In genomic region chr2:72973566-72974435, GRCh38 we compare ENCODE assay signal across 8 cellular contexts. TPM values are rescaled to one million over a fixed set of nuclear protein-coding genes. Genes with fewer than 3 reads are reported as not detected.
A peak's percentile ranks its signal among the peaks of the same experiment; 100 is the strongest.
DNase-seq lines count a peak whose midpoint lies in the region; ATAC-seq and TF ChIP-seq lines count a peak whose summit lies in the region.

No MANE protein-coding gene starts in this region.

- H3K4me1 ChIP-seq in OCI-LY7 (ENCODE audit: insufficient read depth, low read length, poor library complexity, severe bottlenecking): no peaks in the 10 kb centered on the region

- H3K9me2 ChIP-seq in OCI-LY7 (ENCODE audit: insufficient read depth, low read length): no peaks in the 10 kb centered on the region

- intact Hi-C loops in OCI-LY7 (cut with micrococcal nuclease; ENCODE audit: unreplicated experiment) (loop anchor here (1.0 kb wide), 1 partner anchor 82 kb away; no protein-coding TSS in a partner anchor), left cardiac atrium (cut with DNase I) (loop anchor here in 1 of 2 donors (5.0 kb wide), 1 partner anchor 82 kb away; no protein-coding TSS in a partner anchor)

- POLR2A ChIA-PET in OCI-LY7 (lab: Charles Lee): interaction anchor here (0.7 kb wide), 1 partner anchor 82 kb away, joined by 5 read pairs; no protein-coding TSS in a partner anchor

- no peaks in the 10 kb centered on the region for H3K9me3 Mint-ChIP-seq in activated naive CD4-positive, alpha-beta T cell treated with anti-CD3 and anti-CD28 coated beads, Interleukin-2, amount 50 U/mL, for 72 hours

- TF ChIP-seq CTCF in OCI-LY7 (conservative IDR thresholded peaks at IDR 0.05; ENCODE audit: low read length): peak; percentile 87

- H3K36me3 ChIP-seq in OCI-LY7 (ENCODE audit: insufficient read depth, low read length): no peaks in the 10 kb centered on the region

- H4K20me1 ChIP-seq in OCI-LY7 (ENCODE audit: insufficient read depth, low read length): no peaks in the 10 kb centered on the region

- CTCF ChIA-PET in OCI-LY7 (lab: Charles Lee; ENCODE audit: unreplicated experiment): interaction anchor here (0.5 to 0.8 kb wide), 2 partner anchors 13 to 42 kb away, joined by 3 read pairs; no protein-coding TSS in a partner anchor

- peak; percentile 75 for DNase-seq in DMS53 (lab: John Stamatoyannopoulos, UW)
- DNase-seq in HT-29 (ENCODE audit: low spot score): peak; percentile 77
- peak; percentile 75 for DNase-seq in OCI-LY7 (ENCODE audit: low spot score)
- DNase-seq in activated naive CD4-positive, alpha-beta T cell treated with anti-CD3 and anti-CD28 coated beads, Interleukin-2, amount 50 U/mL, for 72 hours (ENCODE audit: low spot score in 2 of 2): peak in 1 of 2 donors; percentile 45
- no peak for DNase-seq in left cardiac atrium
- peak; percentile 20 for DNase-seq in smooth muscle cell of the brain vasculature (ENCODE audit: low read depth, low spot score)
- DNase-seq in activated gamma-delta T cell treated with Interleukin-2 at 50 U/mL for 16 hours: no peak

- no peak overlapping the region for H3K27ac Mint-ChIP-seq in activated naive CD4-positive, alpha-beta T cell treated with anti-CD3 and anti-CD28 coated beads, Interleukin-2, amount 50 U/mL, for 72 hours

- no peaks in the 10 kb centered on the region for H3K79me2 ChIP-seq in OCI-LY7 (ENCODE audit: insufficient read depth, low read depth, low read length)

- H3K4me2 ChIP-seq in OCI-LY7 (ENCODE audit: low read length): no peak overlapping the region

- H3K27ac ChIP-seq in OCI-LY7 (ENCODE audit: low read depth, low read length, poor library complexity, severe bottlenecking): no peak overlapping the region

- ATAC-seq in GM21360 (IDR thresholded peaks at IDR 0.05; ENCODE audit: unreplicated experiment) (peak; percentile 82), left cardiac atrium (peak; percentile 76 to 79)
- ATAC-seq in activated naive CD4-positive, alpha-beta T cell treated with anti-CD3 and anti-CD28 coated beads, Interleukin-2, amount 50 U/mL, for 72 hours: peak; percentile 62 to 88

- H3K36me3 Mint-ChIP-seq in activated naive CD4-positive, alpha-beta T cell treated with anti-CD3 and anti-CD28 coated beads, Interleukin-2, amount 50 U/mL, for 72 hours: no peaks in the 10 kb centered on the region

- H2AFZ ChIP-seq in OCI-LY7 (ENCODE audit: low read length): no peak overlapping the region

- no peaks in the 10 kb centered on the region for H3K9me3 ChIP-seq in OCI-LY7 (ENCODE audit: low read length)

- no peak overlapping the region for H3K4me3 ChIP-seq in OCI-LY7 (ENCODE audit: low read depth, low read length, poor library complexity, severe bottlenecking)

- no TSS peak for BruUV-seq in OCI-LY7 (replicated peaks; lab: Mats Ljungman, UMichigan)

RNA-seq across cellular contexts. Expression of gene EMX1, which starts 56.5 kb away (rescaled TPM):
- 0.23 and 1.0 TPM in 2 replicates for total RNA-seq in HT-29 (2014; rRNA removed; shearing (Covaris generic))
- not detected in 2 replicates for total RNA-seq in OCI-LY7 (2014; rRNA removed; shearing (Covaris generic))
- total RNA-seq in OCI-LY7 (2022) (not detected in 2 replicates), left cardiac atrium (not detected)
- not detected for total RNA-seq in activated naive CD4-positive, alpha-beta T cell treated with anti-CD3 and anti-CD28 coated beads, Interleukin-2, amount 50 U/mL, for 72 hours

Comparison
In these comparisons a context has a peak if more than half of its experiments do, and no peak if none do; other contexts are left out.
1. DNase-seq: peak in DMS53 (single experiment), HT-29 (single experiment), OCI-LY7 (single experiment) and smooth muscle cell of the brain vasculature (single experiment); none in left cardiac atrium (single experiment) and activated gamma-delta T cell treated with Interleukin-2 at 50 U/mL for 16 hours (single experiment).
2. Peak in every context shown above with its lines, with median percentiles within 50 percentile points of each other: ATAC-seq.